In the genomic region with DNA sequence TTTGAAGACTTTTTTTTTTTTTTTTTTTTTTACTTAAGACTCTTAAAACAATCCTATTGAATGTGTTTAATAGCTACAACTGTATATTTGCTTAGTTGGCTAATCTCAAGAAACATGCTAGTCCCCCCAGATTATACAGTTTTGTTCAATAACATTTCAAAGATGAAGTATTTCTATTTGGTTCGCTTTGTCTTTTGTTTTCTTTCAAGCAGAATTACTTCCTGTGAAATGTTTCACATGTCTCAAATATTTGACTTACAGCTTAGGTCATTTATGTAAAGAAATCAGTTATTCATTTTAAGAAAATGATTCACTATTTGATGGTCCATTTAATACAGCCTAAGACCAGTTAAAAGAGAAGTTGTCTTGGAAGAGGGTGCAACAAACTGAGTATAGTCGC, we compare ENCODE assay signal across 1 cellular context.
TF ChIP-seq lines count a peak whose summit lies in the region.

No MANE protein-coding gene starts in this region.

TF ChIP-seq in HepG2, 621 proteins besides CTCF, POLR2A, EP300 and RAD21 (continues in another document):
- TF ChIP-seq YEATS2 (CRISPR knock-in tag; IDR thresholded peaks at IDR 0.05; ENCODE audit: borderline replicate concordance) = no peak
- no peak for TF ChIP-seq JUN (CRISPR knock-in tag; IDR thresholded peaks at IDR 0.05)
- TF ChIP-seq NFYC (CRISPR knock-in tag; IDR thresholded peaks at IDR 0.05) = no peak
- no peak for TF ChIP-seq ZBTB38 (CRISPR knock-in tag; IDR thresholded peaks at IDR 0.05)
- peak; percentile 70 for TF ChIP-seq BCL6 (CRISPR knock-in tag; IDR thresholded peaks at IDR 0.05)
- no peak for TF ChIP-seq KLF12 (CRISPR knock-in tag; IDR thresholded peaks at IDR 0.05; ENCODE audit: borderline replicate concordance)
- TF ChIP-seq, protein P1, sequence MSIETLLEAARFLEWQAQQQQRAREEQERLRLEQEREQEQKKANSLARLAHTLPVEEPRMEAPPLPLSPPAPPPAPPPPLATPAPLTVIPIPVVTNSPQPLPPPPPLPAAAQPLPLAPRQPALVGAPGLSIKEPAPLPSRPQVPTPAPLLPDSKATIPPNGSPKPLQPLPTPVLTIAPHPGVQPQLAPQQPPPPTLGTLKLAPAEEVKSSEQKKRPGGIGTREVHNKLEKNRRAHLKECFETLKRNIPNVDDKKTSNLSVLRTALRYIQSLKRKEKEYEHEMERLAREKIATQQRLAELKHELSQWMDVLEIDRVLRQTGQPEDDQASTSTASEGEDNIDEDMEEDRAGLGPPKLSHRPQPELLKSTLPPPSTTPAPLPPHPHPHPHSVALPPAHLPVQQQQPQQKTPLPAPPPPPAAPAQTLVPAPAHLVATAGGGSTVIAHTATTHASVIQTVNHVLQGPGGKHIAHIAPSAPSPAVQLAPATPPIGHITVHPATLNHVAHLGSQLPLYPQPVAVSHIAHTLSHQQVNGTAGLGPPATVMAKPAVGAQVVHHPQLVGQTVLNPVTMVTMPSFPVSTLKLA (IDR thresholded peaks at IDR 0.05) = no peak
- TF ChIP-seq FOXP1 (IDR thresholded peaks at IDR 0.05) = no peak
- TF ChIP-seq FOXP1 (CRISPR knock-in tag; IDR thresholded peaks at IDR 0.05) = peak; percentile 35; the same call in 1 of the 2 replicates
- no peak for TF ChIP-seq ZNF207 (IDR thresholded peaks at IDR 0.05; ENCODE audit: borderline replicate concordance)
- TF ChIP-seq, protein P2, sequence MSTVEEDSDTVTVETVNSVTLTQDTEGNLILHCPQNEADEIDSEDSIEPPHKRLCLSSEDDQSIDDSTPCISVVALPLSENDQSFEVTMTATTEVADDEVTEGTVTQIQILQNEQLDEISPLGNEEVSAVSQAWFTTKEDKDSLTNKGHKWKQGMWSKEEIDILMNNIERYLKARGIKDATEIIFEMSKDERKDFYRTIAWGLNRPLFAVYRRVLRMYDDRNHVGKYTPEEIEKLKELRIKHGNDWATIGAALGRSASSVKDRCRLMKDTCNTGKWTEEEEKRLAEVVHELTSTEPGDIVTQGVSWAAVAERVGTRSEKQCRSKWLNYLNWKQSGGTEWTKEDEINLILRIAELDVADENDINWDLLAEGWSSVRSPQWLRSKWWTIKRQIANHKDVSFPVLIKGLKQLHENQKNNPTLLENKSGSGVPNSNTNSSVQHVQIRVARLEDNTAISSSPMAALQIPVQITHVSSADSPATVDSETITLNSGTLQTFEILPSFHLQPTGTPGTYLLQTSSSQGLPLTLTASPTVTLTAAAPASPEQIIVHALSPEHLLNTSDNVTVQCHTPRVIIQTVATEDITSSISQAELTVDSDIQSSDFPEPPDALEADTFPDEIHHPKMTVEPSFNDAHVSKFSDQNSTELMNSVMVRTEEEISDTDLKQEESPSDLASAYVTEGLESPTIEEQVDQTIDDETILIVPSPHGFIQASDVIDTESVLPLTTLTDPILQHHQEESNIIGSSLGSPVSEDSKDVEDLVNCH (CRISPR knock-in tag; IDR thresholded peaks at IDR 0.05) = no peak
- no peak for TF ChIP-seq RFXANK (CRISPR knock-in tag; IDR thresholded peaks at IDR 0.05)
- no peak for TF ChIP-seq ZNF816 (CRISPR knock-in tag; IDR thresholded peaks at IDR 0.05; ENCODE audit: borderline replicate concordance)
- TF ChIP-seq MTA3 (CRISPR knock-in tag; IDR thresholded peaks at IDR 0.05) = no peak
- no peak for TF ChIP-seq CBFB (CRISPR knock-in tag; IDR thresholded peaks at IDR 0.05)
- TF ChIP-seq ARHGAP35 (CRISPR knock-in tag; IDR thresholded peaks at IDR 0.05; ENCODE audit: borderline replicate concordance) = no peak
- TF ChIP-seq, protein P3, sequence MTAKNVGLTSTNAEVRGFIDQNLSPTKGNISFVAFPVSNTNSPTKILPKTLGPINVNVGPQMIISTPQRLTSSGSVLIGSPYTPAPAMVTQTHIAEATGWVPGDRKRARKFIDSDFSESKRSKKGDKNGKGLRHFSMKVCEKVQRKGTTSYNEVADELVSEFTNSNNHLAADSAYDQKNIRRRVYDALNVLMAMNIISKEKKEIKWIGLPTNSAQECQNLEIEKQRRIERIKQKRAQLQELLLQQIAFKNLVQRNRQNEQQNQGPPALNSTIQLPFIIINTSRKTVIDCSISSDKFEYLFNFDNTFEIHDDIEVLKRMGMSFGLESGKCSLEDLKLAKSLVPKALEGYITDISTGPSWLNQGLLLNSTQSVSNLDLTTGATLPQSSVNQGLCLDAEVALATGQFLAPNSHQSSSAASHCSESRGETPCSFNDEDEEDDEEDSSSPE (CRISPR knock-in tag; IDR thresholded peaks at IDR 0.05) = no peak
- no peak for TF ChIP-seq ZNF674 (CRISPR knock-in tag; IDR thresholded peaks at IDR 0.05; ENCODE audit: low read depth)
- no peak for TF ChIP-seq BRCA1 (CRISPR knock-in tag; IDR thresholded peaks at IDR 0.05)
- TF ChIP-seq SMARCC2 (IDR thresholded peaks at IDR 0.05) = no peak
- TF ChIP-seq REL (CRISPR knock-in tag; conservative IDR thresholded peaks at IDR 0.05) = no peak
- TF ChIP-seq ZNF460 (CRISPR knock-in tag; IDR thresholded peaks at IDR 0.05; ENCODE audit: borderline replicate concordance) = no peak
- no peak for TF ChIP-seq KDM2A (CRISPR knock-in tag; IDR thresholded peaks at IDR 0.05; ENCODE audit: borderline replicate concordance, low read depth)
- no peak for TF ChIP-seq ZNF552 (CRISPR knock-in tag; IDR thresholded peaks at IDR 0.05; ENCODE audit: borderline replicate concordance)
- TF ChIP-seq RCOR2 (CRISPR knock-in tag; IDR thresholded peaks at IDR 0.05) = peak; percentile 10; the same call in 1 of the 2 replicates
- TF ChIP-seq ZNF616 (CRISPR knock-in tag; IDR thresholded peaks at IDR 0.05; ENCODE audit: low read depth) = no peak
- peak; percentile 76; the same call in 1 of the 2 replicates for TF ChIP-seq SOX5 (CRISPR knock-in tag; IDR thresholded peaks at IDR 0.05; ENCODE audit: borderline replicate concordance)
- peak; percentile 60; the same call in 1 of the 2 replicates for TF ChIP-seq TCF7 (IDR thresholded peaks at IDR 0.05; ENCODE audit: low read depth)
- TF ChIP-seq, protein P4, sequence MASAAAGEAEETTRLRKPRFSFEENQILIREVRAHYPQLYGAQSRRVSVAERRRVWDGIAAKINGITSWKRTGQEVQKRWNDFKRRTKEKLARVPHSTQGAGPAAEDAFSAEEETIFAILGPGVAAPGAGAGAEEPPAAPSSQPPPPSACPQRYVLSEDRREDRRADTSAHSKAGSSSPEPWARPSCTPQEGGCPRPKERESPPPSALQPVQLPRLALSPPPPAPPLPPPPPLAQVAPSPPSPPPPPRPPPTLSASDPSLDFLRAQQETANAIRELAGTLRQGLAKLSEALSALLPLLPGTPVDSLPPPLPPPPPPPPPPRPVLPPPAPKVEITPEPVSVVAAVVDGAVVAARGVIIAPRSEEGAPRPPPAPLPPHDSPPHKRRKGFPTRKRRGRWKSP (CRISPR knock-in tag; IDR thresholded peaks at IDR 0.05) = no peak
- no peak for TF ChIP-seq KLF13 (CRISPR knock-in tag; IDR thresholded peaks at IDR 0.05)
- TF ChIP-seq, protein P5, sequence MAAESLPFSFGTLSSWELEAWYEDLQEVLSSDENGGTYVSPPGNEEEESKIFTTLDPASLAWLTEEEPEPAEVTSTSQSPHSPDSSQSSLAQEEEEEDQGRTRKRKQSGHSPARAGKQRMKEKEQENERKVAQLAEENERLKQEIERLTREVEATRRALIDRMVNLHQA (CRISPR knock-in tag; IDR thresholded peaks at IDR 0.05) = no peak
- no peak for TF ChIP-seq IKZF1 (IDR thresholded peaks at IDR 0.05)
- no peak for TF ChIP-seq TGIF2 (CRISPR knock-in tag; IDR thresholded peaks at IDR 0.05)
- TF ChIP-seq ZNF251 (CRISPR knock-in tag; IDR thresholded peaks at IDR 0.05) = no peak
- no peak for TF ChIP-seq ZNF75D (CRISPR knock-in tag; IDR thresholded peaks at IDR 0.05; ENCODE audit: borderline replicate concordance)
- TF ChIP-seq THAP11 (CRISPR knock-in tag; IDR thresholded peaks at IDR 0.05) = 0 out of 2 replicates have a peak, but pooled peaks have one; percentile 12
- no peak for TF ChIP-seq FOXA1 (IDR thresholded peaks at IDR 0.05)
- peak; percentile 44; the same call in 1 of the 2 replicates for TF ChIP-seq FOXA1 (CRISPR knock-in tag; IDR thresholded peaks at IDR 0.05)
- peak; percentile 81 for TF ChIP-seq ZNF24 (IDR thresholded peaks at IDR 0.05)
- no peak for TF ChIP-seq ZNF180 (CRISPR knock-in tag; IDR thresholded peaks at IDR 0.05; ENCODE audit: borderline replicate concordance, low read depth)
- TF ChIP-seq, protein P6, sequence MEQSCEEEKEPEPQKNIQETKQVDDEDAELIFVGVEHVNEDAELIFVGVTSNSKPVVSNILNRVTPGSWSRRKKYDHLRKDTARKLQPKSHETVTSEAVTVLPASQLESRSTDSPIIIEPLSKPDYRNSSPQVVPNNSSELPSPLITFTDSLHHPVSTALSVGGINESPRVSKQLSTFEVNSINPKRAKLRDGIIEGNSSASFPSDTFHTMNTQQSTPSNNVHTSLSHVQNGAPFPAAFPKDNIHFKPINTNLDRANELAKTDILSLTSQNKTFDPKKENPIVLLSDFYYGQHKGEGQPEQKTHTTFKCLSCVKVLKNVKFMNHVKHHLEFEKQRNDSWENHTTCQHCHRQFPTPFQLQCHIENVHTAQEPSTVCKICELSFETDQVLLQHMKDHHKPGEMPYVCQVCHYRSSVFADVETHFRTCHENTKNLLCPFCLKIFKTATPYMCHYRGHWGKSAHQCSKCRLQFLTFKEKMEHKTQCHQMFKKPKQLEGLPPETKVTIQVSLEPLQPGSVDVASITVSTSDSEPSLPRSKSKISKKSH (CRISPR knock-in tag; IDR thresholded peaks at IDR 0.05; ENCODE audit: borderline replicate concordance) = no peak
- no peak for TF ChIP-seq TEAD3 (CRISPR knock-in tag; optimal IDR thresholded peaks at IDR 0.05; ENCODE audit: borderline replicate concordance)
- TF ChIP-seq NFKBIZ (CRISPR knock-in tag; IDR thresholded peaks at IDR 0.05) = no peak
- peak; percentile 37 for TF ChIP-seq GATAD2A (CRISPR knock-in tag; IDR thresholded peaks at IDR 0.05)
- TF ChIP-seq, protein P7, sequence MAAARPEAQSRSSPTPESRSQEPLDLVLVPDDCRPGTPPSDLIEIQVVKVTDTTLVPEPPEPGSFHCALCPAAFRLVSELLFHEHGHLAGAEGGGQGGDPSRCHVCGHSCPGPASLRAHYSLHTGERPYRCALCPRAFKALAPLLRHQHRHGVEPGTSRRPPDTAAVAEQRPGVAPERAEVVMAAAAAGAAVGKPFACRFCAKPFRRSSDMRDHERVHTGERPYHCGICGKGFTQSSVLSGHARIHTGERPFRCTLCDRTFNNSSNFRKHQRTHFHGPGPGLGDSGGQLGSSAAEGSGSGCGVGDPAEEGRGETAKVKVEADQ (CRISPR knock-in tag; IDR thresholded peaks at IDR 0.05; ENCODE audit: borderline replicate concordance) = no peak
- TF ChIP-seq, protein P8, sequence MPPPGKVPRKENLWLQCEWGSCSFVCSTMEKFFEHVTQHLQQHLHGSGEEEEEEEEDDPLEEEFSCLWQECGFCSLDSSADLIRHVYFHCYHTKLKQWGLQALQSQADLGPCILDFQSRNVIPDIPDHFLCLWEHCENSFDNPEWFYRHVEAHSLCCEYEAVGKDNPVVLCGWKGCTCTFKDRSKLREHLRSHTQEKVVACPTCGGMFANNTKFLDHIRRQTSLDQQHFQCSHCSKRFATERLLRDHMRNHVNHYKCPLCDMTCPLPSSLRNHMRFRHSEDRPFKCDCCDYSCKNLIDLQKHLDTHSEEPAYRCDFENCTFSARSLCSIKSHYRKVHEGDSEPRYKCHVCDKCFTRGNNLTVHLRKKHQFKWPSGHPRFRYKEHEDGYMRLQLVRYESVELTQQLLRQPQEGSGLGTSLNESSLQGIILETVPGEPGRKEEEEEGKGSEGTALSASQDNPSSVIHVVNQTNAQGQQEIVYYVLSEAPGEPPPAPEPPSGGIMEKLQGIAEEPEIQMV (CRISPR knock-in tag; IDR thresholded peaks at IDR 0.05; ENCODE audit: low read depth) = no peak
- no peak for TF ChIP-seq FLYWCH1 (CRISPR knock-in tag; IDR thresholded peaks at IDR 0.05)
- TF ChIP-seq, protein P9, sequence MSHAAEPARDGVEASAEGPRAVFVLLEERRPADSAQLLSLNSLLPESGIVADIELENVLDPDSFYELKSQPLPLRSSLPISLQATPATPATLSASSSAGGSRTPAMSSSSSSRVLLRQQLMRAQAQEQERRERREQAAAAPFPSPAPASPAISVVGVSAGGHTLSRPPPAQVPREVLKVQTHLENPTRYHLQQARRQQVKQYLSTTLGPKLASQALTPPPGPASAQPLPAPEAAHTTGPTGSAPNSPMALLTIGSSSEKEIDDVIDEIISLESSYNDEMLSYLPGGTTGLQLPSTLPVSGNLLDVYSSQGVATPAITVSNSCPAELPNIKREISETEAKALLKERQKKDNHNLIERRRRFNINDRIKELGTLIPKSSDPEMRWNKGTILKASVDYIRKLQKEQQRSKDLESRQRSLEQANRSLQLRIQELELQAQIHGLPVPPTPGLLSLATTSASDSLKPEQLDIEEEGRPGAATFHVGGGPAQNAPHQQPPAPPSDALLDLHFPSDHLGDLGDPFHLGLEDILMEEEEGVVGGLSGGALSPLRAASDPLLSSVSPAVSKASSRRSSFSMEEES (CRISPR knock-in tag; IDR thresholded peaks at IDR 0.05) = peak; percentile 26; the same call in 1 of the 2 replicates
- TF ChIP-seq ZNF343 (CRISPR knock-in tag; IDR thresholded peaks at IDR 0.05) = no peak
